ENCODE assay signal across 8 cellular contexts in the genomic region with DNA sequence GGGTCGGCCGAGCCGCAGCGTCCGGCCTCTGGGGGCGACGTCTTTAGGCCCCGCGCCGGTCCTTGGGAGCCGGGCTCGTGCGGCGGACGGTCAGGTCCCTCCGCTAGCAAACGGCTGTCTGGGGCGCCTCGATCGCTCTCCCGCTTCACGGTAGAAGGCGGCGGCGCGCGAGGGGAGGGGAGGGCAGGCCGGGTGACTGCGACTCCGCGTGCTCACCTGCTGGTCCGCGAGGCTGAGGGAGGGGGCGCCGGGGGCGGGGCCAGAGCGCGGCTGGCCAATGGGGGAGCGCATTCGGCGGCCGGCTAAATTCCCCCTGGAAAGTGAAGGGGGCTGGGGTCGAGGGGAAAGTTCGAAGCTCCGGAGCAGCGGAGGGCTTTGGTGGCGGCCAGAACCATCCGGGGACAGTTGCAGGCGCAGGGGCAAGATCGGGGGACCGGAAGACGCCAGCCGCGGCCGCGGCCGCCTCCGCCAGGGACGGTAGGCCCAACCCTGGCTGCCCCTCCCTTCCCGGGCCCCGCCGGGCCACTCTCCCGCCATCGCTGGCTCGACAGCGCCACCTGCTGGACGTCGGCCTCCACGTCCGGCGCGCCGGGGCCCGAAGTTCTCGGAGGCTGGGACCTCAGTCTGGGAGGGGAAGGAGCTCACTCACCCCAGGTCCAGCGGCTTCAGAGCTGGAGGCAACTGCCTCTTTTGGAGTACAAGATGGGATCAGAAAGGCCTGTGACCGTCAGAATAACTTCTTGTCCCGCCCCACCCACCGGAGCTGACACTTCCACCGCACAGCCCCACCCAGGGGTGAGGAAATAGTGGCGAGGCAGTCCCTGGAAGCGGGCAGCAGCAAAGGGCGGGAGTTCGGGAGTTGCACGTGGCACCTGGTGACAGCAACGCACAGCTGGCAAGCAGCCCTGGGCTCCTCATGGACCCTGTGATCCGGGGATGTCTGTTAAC. TPM values are rescaled to one million over a fixed set of nuclear protein-coding genes. Genes with fewer than 3 reads are reported as not detected.
DNase-seq lines count a peak whose midpoint lies in the region; ATAC-seq and TF ChIP-seq lines count a peak whose summit lies in the region.

No MANE protein-coding gene starts in this region.

- H3K4me2 ChIP-seq in GM23248 (ENCODE audit: unreplicated experiment) (peak overlapping the region; percentile 57), KMS-11 (peak overlapping the region; percentile 82)

- no peaks in the 10 kb centered on the region for H3F3A ChIP-seq in GM23248 (ENCODE audit: insufficient read depth)

- no peaks in the 10 kb centered on the region for H3K9me2 ChIP-seq in GM23248 (ENCODE audit: insufficient read depth)

- H3K36me3 ChIP-seq in GM23248 (ENCODE audit: low read depth), result no peaks in the 10 kb centered on the region
- H3K36me3 ChIP-seq in KMS-11 (ENCODE audit: insufficient read depth), result no peaks in the 10 kb centered on the region
- peaks cover 0 to 7% of the 10 kb centered on the region in 2 donors for H3K36me3 ChIP-seq in gastroesophageal sphincter
- peaks cover 23% of the 10 kb centered on the region for H3K36me3 ChIP-seq in neutrophil
- H3K36me3 ChIP-seq in subcutaneous abdominal adipose tissue (ENCODE audit: control insufficient read depth in 5 of 5, insufficient read depth in 5 of 5, low read length in 5 of 5), result peaks cover 0 to 13% (median 9%) of the 10 kb centered on the region in 5 donors

- no peaks in the 10 kb centered on the region for H3K9me3 ChIP-seq in GM23248 (ENCODE audit: low read depth)
- H3K9me3 ChIP-seq in gastroesophageal sphincter, result no peaks in the 10 kb centered on the region
- no peaks in the 10 kb centered on the region for H3K9me3 ChIP-seq in neutrophil
- no peaks in the 10 kb centered on the region for H3K9me3 ChIP-seq in subcutaneous abdominal adipose tissue (ENCODE audit: control insufficient read depth in 5 of 5, low read length in 5 of 5)

- H3K4me1 ChIP-seq in GM23248 (ENCODE audit: insufficient read depth) (0 out of 2 replicates have a peak, but pooled peaks cover under 1% of the 10 kb centered on the region), KMS-11 (ENCODE audit: low read depth, poor library complexity, severe bottlenecking) (peaks cover 7% of the 10 kb centered on the region), gastroesophageal sphincter (peaks cover 0 to 17% (median 6%) of the 10 kb centered on the region in 3 donors), neutrophil (ENCODE audit: control insufficient read depth in 1 of 2, insufficient read depth in 1 of 2, low read depth in 1 of 2, low read length in 1 of 2) (peaks cover 8 to 12% of the 10 kb centered on the region in 2 experiments), subcutaneous abdominal adipose tissue (ENCODE audit: control insufficient read depth in 5 of 5, insufficient read depth in 5 of 5, low read length in 5 of 5) (peaks cover 0 to 20% (median 12%) of the 10 kb centered on the region in 5 donors)

- TF ChIP-seq CTCF in KMS-11 (conservative IDR thresholded peaks at IDR 0.05; ENCODE audit: low read depth, low read length) (peak; percentile 75), gastroesophageal sphincter (IDR thresholded peaks at IDR 0.05) (peak in 3 of 4 experiments; percentile 90 to 95 (median 94)), neutrophil (IDR thresholded peaks at IDR 0.05) (peak; percentile 86)

- no peak for TF ChIP-seq POLR2A in gastroesophageal sphincter (IDR thresholded peaks at IDR 0.05)

- DNase-seq in EL (peak; percentile 69), GM23248 (peak; percentile 79), SHP77 treated with DMSO at 0.1 percent for 48 hours (lab: John Stamatoyannopoulos, UW) (peak; percentile 24)
- DNase-seq in activated gamma-delta T cell treated with anti-CD3 and anti-CD28 coated beads, Interleukin-2, amount 50 U/mL, for 16 hours (ENCODE audit: low read depth), result peak; percentile 74

- H3K9ac ChIP-seq in GM23248 (peak overlapping the region; percentile 86), KMS-11 (peak overlapping the region; percentile 77; the same call in 1 of the 2 replicates), subcutaneous abdominal adipose tissue (ENCODE audit: low read length in 5 of 5) (peak overlapping the region in 3 of 5 donors; percentile 30 to 72 (median 35))

- H3K27me3 ChIP-seq in GM23248 (replicated peaks; ENCODE audit: insufficient read depth) (no peaks in the 10 kb centered on the region), KMS-11 (ENCODE audit: insufficient read depth, low read depth) (no peaks in the 10 kb centered on the region), gastroesophageal sphincter (no peaks in the 10 kb centered on the region), neutrophil (no peaks in the 10 kb centered on the region), subcutaneous abdominal adipose tissue (ENCODE audit: control insufficient read depth in 5 of 5, insufficient read depth in 4 of 5, low read length in 5 of 5) (peaks cover 2 to 13% (median 7%) of the 10 kb centered on the region in 5 donors)

- no peak for TF ChIP-seq EP300 in gastroesophageal sphincter (IDR thresholded peaks at IDR 0.05)

- H4K20me1 ChIP-seq in GM23248 (ENCODE audit: insufficient read depth) (no peaks in the 10 kb centered on the region), KMS-11 (ENCODE audit: insufficient read depth) (no peaks in the 10 kb centered on the region)

- H3K79me2 ChIP-seq in GM23248 (ENCODE audit: insufficient read depth) (no peaks in the 10 kb centered on the region), KMS-11 (ENCODE audit: insufficient read depth, low read depth) (no peaks in the 10 kb centered on the region)

- WGBS in GM23248 (ENCODE audit: low coverage in 1 of 2, low lambda C conversion rate in 2 of 2, missing lambda C conversion rate in 2 of 2), 2 experiments, result 1 to 2% methylated on average over 9 to 39 of the region's 87 CpGs
- no CpG with 5 or more reads among the region's 87 CpGs for WGBS in gastroesophageal sphincter (ENCODE audit: low coverage in 1 of 2), 2 donors

- in situ Hi-C loops in GM23248 (cut with MboI), result no loop called here

- H2AFZ ChIP-seq in GM23248, result peak overlapping the region; percentile 91
- peak overlapping the region; percentile 90 for H2AFZ ChIP-seq in KMS-11 (ENCODE audit: low read depth)

- peak; percentile 88 for ATAC-seq in gastroesophageal sphincter

- H3K4me3 ChIP-seq in GM23248, result peak overlapping the region; percentile 77
- no peak overlapping the region for H3K4me3 ChIP-seq in KMS-11 (IDR thresholded peaks at IDR 0.05; ENCODE audit: insufficient read depth, low read depth, low read length)
- peak overlapping the region; percentile 41 to 61 for H3K4me3 ChIP-seq in gastroesophageal sphincter
- peak overlapping the region; percentile 58 to 65 for H3K4me3 ChIP-seq in neutrophil (ENCODE audit: low read depth in 1 of 2, low read length in 1 of 2)
- H3K4me3 ChIP-seq in subcutaneous abdominal adipose tissue (ENCODE audit: low read depth in 1 of 5, low read length in 5 of 5), result peak overlapping the region in 4 of 5 donors; percentile 42 to 63 (median 54)

- H3K27ac ChIP-seq in GM23248 (peak overlapping the region; percentile 33), KMS-11 (peak overlapping the region; percentile 57), gastroesophageal sphincter (peak overlapping the region in 3 of 4 donors; percentile 76 to 81 (median 77)), neutrophil (peak overlapping the region; percentile 50), subcutaneous abdominal adipose tissue (ENCODE audit: low read depth, low read length) (no peak overlapping the region)

RNA-seq across cellular contexts. Expression of a gene that starts 49.9 kb away (rescaled TPM):
- 16.5 and 19.2 TPM in 2 replicates for total RNA-seq in GM23248 (2014; rRNA removed; shearing (Covaris generic))
- 9.4 TPM in 2 replicates for polyA plus RNA-seq in GM23248 (2016; fragmentation: Nextera tagmentation; extraction: Ambion mirVana)
- 1 to 10 TPM; 4.5 to 9.5 (median 7.5) TPM for total RNA-seq in gastroesophageal sphincter

Comparison
In these comparisons a context has a peak if more than half of its experiments do, and no peak if none do; other contexts are left out.
1. DNase-seq: peak in every context shown above with its lines; median percentile 79 in GM23248; 74 in activated gamma-delta T cell treated with anti-CD3 and anti-CD28 coated beads, Interleukin-2, amount 50 U/mL, for 16 hours; 69 in EL; 24 in SHP77 treated with DMSO at 0.1 percent for 48 hours.
2. H3K9ac ChIP-seq: peak in every context shown above with its lines; median percentile 86 in GM23248; 77 in KMS-11; 35 in subcutaneous abdominal adipose tissue.